In the genomic region with DNA sequence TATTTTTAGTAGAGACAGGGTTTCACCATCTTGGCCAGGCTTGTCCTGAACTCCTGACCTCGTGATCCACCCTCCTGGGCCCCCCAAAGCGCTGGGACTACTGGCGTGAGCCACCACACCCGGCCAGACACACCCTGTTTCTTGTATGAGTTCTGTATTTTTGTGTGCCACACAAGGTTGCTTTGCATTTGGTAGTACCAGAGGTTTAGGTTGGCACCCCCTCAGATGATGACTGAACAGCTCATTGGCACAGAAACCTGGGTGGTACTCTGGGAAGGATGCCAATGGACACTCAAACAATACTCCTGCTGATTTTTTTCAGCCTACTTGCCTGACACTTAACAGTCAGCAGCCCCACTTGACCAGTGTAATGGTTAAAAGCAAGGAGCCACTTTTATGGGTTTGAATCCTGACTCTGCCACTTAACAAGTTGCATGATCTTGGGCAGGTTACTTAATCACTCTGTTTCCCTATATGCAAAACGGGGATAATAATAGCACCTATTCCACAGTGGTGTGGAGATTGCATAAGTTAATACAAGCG, we compare ENCODE assay signal across 12 cellular contexts. TPM values are rescaled to one million over a fixed set of nuclear protein-coding genes. Genes with fewer than 3 reads are reported as not detected.
DNase-seq lines count a peak whose midpoint lies in the region; ATAC-seq and TF ChIP-seq lines count a peak whose summit lies in the region.
"Had no signal": no experiment of that assay in that cellular context is flagged by ENCODE, and none has a peak within 500 bp of the region (broad histone marks: within the 10 kb centered on the region; RNA-seq: fewer than 3 reads in every experiment).

No MANE protein-coding gene starts in this region.

- no peaks in the 10 kb centered on the region for H3K9me3 Mint-ChIP-seq in activated T-cell treated with anti-CD3 and anti-CD28 coated beads, Interleukin-2, amount 50 U/mL, for 4 hours

- H2AFZ ChIP-seq in HCT116 (ENCODE audit: low read depth, low read length, poor library complexity, severe bottlenecking) (no peak overlapping the region), OCI-LY1 (ENCODE audit: low read length) (no peak overlapping the region; the same call in 1 of the 2 replicates)

- H4K20me1 ChIP-seq in HCT116 (ENCODE audit: insufficient read depth) (no peaks in the 10 kb centered on the region), OCI-LY1 (ENCODE audit: insufficient read depth, low read length) (no peaks in the 10 kb centered on the region)

- peak; percentile 49 for DNase-seq in EH (ENCODE audit: low read depth)
- no peak for DNase-seq in HCT116 (ENCODE audit: low read depth, low spot score)
- DNase-seq in foreskin melanocyte, result peak; percentile 66
- DNase-seq in globus pallidus (ENCODE audit: low spot score), result no peak
- DNase-seq in C1 segment of cervical spinal cord (lab: John Stamatoyannopoulos, UW), result no peak
- DNase-seq in activated T-cell treated with anti-CD3 and anti-CD28 coated beads, Interleukin-2, amount 50 U/mL, for 4 hours, result no peak
- no peak for DNase-seq in NCI-H1930 (lab: John Stamatoyannopoulos, UW)
- DNase-seq: NCI-H748 treated with DMSO at 0.1 percent for 48 hours had no signal

- ATAC-seq in HCT116, result 0 out of 2 replicates have a peak, but pooled peaks have one; percentile 20
- no peak for ATAC-seq in activated T-cell treated with anti-CD3 and anti-CD28 coated beads, Interleukin-2, amount 50 U/mL, for 4 hours

- H3F3A ChIP-seq in OCI-LY1 (ENCODE audit: insufficient read depth, low read length), result peaks cover 10% of the 10 kb centered on the region; the same call in 1 of the 2 replicates

- no peaks in the 10 kb centered on the region for H3K36me3 Mint-ChIP-seq in activated T-cell treated with anti-CD3 and anti-CD28 coated beads, Interleukin-2, amount 50 U/mL, for 4 hours (ENCODE audit: insufficient read depth)

- no peak overlapping the region for H3K27ac ChIP-seq in HCT116 (ENCODE audit: low read depth, low read length)
- H3K27ac ChIP-seq in OCI-LY1 (ENCODE audit: low read depth, low read length, poor library complexity, severe bottlenecking), result peak overlapping the region; percentile 90
- H3K27ac ChIP-seq: esophagus muscularis mucosa, suprapubic skin had no signal

- TF ChIP-seq RAD21 in HCT116 (IDR thresholded peaks at IDR 0.05; ENCODE audit: low read depth), result no peak

- TF ChIP-seq CTCF in HCT116 (IDR thresholded peaks at IDR 0.05 in 2 of 3, conservative IDR thresholded peaks at IDR 0.05 in 1 of 3; ENCODE audit: borderline replicate concordance in 1 of 3, insufficient read depth in 1 of 3, low read depth in 2 of 3, low read length in 2 of 3) (no peak), OCI-LY1 (IDR thresholded peaks at IDR 0.05; ENCODE audit: low read length) (no peak)

- TF ChIP-seq POLR2A in HCT116 (IDR thresholded peaks at IDR 0.05; ENCODE audit: borderline replicate concordance, extremely low read depth, insufficient read depth, insufficient read length), result no peak

- H3K27me3 ChIP-seq in HCT116 (ENCODE audit: insufficient read depth, low read length) (no peaks in the 10 kb centered on the region), OCI-LY1 (ENCODE audit: insufficient read depth, low read length) (no peaks in the 10 kb centered on the region)
- H3K27me3 ChIP-seq: esophagus muscularis mucosa, suprapubic skin had no signal

- RAD21 ChIA-PET in HCT116 (lab: Charles Lee; ENCODE audit: low non-redundant PET in 1 of 2, low total read pairs in 2 of 2, uncharacterized antibody in 2 of 2, unreplicated experiment in 2 of 2), result no interaction called here

- BruUV-seq in HCT116 (replicated peaks; lab: Mats Ljungman, UMichigan), result no TSS peak

- H3K79me2 ChIP-seq in HCT116 (ENCODE audit: insufficient read depth, low read length), result no peaks in the 10 kb centered on the region
- no peaks in the 10 kb centered on the region for H3K79me2 ChIP-seq in OCI-LY1 (ENCODE audit: insufficient read depth, low read length)

- H3K4me1 ChIP-seq in HCT116 (ENCODE audit: control insufficient read depth in 1 of 2, insufficient read depth in 2 of 2, low read length in 2 of 2) (peaks cover 3 to 14% of the 10 kb centered on the region in 2 experiments; a peak in 3 of 4 replicates), OCI-LY1 (ENCODE audit: insufficient read depth, low read length, severe bottlenecking) (peaks cover 55% of the 10 kb centered on the region)
- H3K4me1 ChIP-seq: esophagus muscularis mucosa, suprapubic skin had no signal

- H3K4me2 ChIP-seq in HCT116 (ENCODE audit: low read length) (peak overlapping the region; percentile 46), OCI-LY1 (ENCODE audit: low read length) (peak overlapping the region; percentile 48; the same call in 1 of the 2 replicates)

- H3K9me3 ChIP-seq in HCT116 (ENCODE audit: control insufficient read depth in 1 of 2, insufficient read depth in 1 of 2, low read depth in 1 of 2, low read length in 2 of 2), result no peaks in the 10 kb centered on the region
- H3K9me3 ChIP-seq in OCI-LY1 (ENCODE audit: low read length), result peaks cover 8% of the 10 kb centered on the region
- H3K9me3 ChIP-seq: esophagus muscularis mucosa, suprapubic skin had no signal

- no peak overlapping the region for H3K4me3 ChIP-seq in HCT116 (replicated peaks in 1 of 2; ENCODE audit: low read depth in 1 of 2, low read length in 2 of 2)
- no peak overlapping the region for H3K4me3 ChIP-seq in OCI-LY1 (ENCODE audit: low read depth, low read length, poor library complexity, severe bottlenecking)
- H3K4me3 ChIP-seq: esophagus muscularis mucosa, suprapubic skin had no signal

- H3K9ac ChIP-seq in HCT116 (ENCODE audit: low read length) (no peak overlapping the region), OCI-LY1 (ENCODE audit: low read length) (peak overlapping the region; percentile 1; the same call in 1 of the 2 replicates)

- no peak overlapping the region for H3K4me3 Mint-ChIP-seq in activated T-cell treated with anti-CD3 and anti-CD28 coated beads, Interleukin-2, amount 50 U/mL, for 4 hours

- H3K9me2 ChIP-seq in HCT116 (ENCODE audit: insufficient read depth) (no peaks in the 10 kb centered on the region), OCI-LY1 (ENCODE audit: low read depth, low read length) (no peaks in the 10 kb centered on the region)

- intact Hi-C loops in HCT116 (cut with micrococcal nuclease), result no loop called here

- no peaks in the 10 kb centered on the region for H3K36me3 ChIP-seq in HCT116 (ENCODE audit: control insufficient read depth in 1 of 2, insufficient read depth in 2 of 2, low read length in 2 of 2)
- no peaks in the 10 kb centered on the region for H3K36me3 ChIP-seq in OCI-LY1 (ENCODE audit: insufficient read depth, low read length)
- H3K36me3 ChIP-seq: esophagus muscularis mucosa, suprapubic skin had no signal

- POLR2A ChIA-PET in HCT116 (lab: Charles Lee), result no interaction called here

- peaks cover 2% of the 10 kb centered on the region for H3K4me1 Mint-ChIP-seq in activated T-cell treated with anti-CD3 and anti-CD28 coated beads, Interleukin-2, amount 50 U/mL, for 4 hours (ENCODE audit: low read depth)

- CTCF ChIA-PET in HCT116 (lab: Charles Lee), result no interaction called here

- no peaks in the 10 kb centered on the region for H3K27me3 Mint-ChIP-seq in activated T-cell treated with anti-CD3 and anti-CD28 coated beads, Interleukin-2, amount 50 U/mL, for 4 hours (ENCODE audit: low read depth)

TF ChIP-seq in HCT116, 20 proteins besides CTCF, POLR2A, EP300 and RAD21 (continues in another document):
- TF ChIP-seq EGR1 (IDR thresholded peaks at IDR 0.05; ENCODE audit: low read depth), result no peak
- TF ChIP-seq EZH2 (IDR thresholded peaks at IDR 0.05), result no peak
- no peak for TF ChIP-seq SP1 (IDR thresholded peaks at IDR 0.05; ENCODE audit: low read depth)
- TF ChIP-seq, protein P1, sequence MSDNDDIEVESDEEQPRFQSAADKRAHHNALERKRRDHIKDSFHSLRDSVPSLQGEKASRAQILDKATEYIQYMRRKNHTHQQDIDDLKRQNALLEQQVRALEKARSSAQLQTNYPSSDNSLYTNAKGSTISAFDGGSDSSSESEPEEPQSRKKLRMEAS (IDR thresholded peaks at IDR 0.05), result no peak
- TF ChIP-seq CBX3 (IDR thresholded peaks at IDR 0.05; ENCODE audit: low read depth), result no peak
- no peak for TF ChIP-seq SRF (IDR thresholded peaks at IDR 0.05; ENCODE audit: low read depth)
- TF ChIP-seq, protein P2, sequence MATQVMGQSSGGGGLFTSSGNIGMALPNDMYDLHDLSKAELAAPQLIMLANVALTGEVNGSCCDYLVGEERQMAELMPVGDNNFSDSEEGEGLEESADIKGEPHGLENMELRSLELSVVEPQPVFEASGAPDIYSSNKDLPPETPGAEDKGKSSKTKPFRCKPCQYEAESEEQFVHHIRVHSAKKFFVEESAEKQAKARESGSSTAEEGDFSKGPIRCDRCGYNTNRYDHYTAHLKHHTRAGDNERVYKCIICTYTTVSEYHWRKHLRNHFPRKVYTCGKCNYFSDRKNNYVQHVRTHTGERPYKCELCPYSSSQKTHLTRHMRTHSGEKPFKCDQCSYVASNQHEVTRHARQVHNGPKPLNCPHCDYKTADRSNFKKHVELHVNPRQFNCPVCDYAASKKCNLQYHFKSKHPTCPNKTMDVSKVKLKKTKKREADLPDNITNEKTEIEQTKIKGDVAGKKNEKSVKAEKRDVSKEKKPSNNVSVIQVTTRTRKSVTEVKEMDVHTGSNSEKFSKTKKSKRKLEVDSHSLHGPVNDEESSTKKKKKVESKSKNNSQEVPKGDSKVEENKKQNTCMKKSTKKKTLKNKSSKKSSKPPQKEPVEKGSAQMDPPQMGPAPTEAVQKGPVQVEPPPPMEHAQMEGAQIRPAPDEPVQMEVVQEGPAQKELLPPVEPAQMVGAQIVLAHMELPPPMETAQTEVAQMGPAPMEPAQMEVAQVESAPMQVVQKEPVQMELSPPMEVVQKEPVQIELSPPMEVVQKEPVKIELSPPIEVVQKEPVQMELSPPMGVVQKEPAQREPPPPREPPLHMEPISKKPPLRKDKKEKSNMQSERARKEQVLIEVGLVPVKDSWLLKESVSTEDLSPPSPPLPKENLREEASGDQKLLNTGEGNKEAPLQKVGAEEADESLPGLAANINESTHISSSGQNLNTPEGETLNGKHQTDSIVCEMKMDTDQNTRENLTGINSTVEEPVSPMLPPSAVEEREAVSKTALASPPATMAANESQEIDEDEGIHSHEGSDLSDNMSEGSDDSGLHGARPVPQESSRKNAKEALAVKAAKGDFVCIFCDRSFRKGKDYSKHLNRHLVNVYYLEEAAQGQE (IDR thresholded peaks at IDR 0.05; ENCODE audit: low read depth), result no peak

RNA-seq across cellular contexts. Expression of gene BCL2A1, which starts 39.2 kb away (rescaled TPM):
- 0.44 TPM for total RNA-seq in HCT116 (2021; ENCODE audit: unreplicated experiment)
- polyA plus RNA-seq in HCT116 (2012), result not detected in 2 replicates
- total RNA-seq in activated T-cell treated with anti-CD3 and anti-CD28 coated beads, Interleukin-2, amount 50 U/mL, for 4 hours, result 100 to 1,000 TPM; 274 to 308 (median 298) TPM
- total RNA-seq: G401 had no signal

RNA-seq across cellular contexts. Expression of gene ZFAND6, which starts 49.3 kb away (rescaled TPM):
- 51.3 TPM for total RNA-seq in HCT116 (2021; ENCODE audit: unreplicated experiment)
- polyA plus RNA-seq in HCT116 (2012), result 38.6 and 50.2 TPM in 2 replicates
- total RNA-seq in activated T-cell treated with anti-CD3 and anti-CD28 coated beads, Interleukin-2, amount 50 U/mL, for 4 hours, result 10 to 100 TPM; 21.9 to 24.7 (median 22.9) TPM

Comparison
In these comparisons a context has a peak if more than half of its experiments do, and no peak if none do; other contexts are left out.
1. DNase-seq: peak in EH (single experiment) and foreskin melanocyte (single experiment); none in HCT116 (single experiment), globus pallidus (single experiment), C1 segment of cervical spinal cord (0 of 14), activated T-cell treated with anti-CD3 and anti-CD28 coated beads, Interleukin-2, amount 50 U/mL, for 4 hours (single experiment) and NCI-H1930 (0 of 2).
2. RNA of gene BCL2A1, which starts 39.2 kb away (total RNA-seq): 274 to 308 TPM in activated T-cell treated with anti-CD3 and anti-CD28 coated beads, Interleukin-2, amount 50 U/mL, for 4 hours; 0.44 TPM in HCT116 (single experiment); every median in the first group is over 100 times any median in the second.